Comparison of ENCODE assay signal across 8 cellular contexts in genomic region chr19:39413269-39413902, GRCh38. TPM values are rescaled to one million over a fixed set of nuclear protein-coding genes. Genes with fewer than 3 reads are reported as not detected.
A peak's percentile ranks its signal among the peaks of the same experiment; 100 is the strongest.
DNase-seq lines count a peak whose midpoint lies in the region; ATAC-seq and TF ChIP-seq lines count a peak whose summit lies in the region.

No MANE protein-coding gene starts in this region.

- no peak for TF ChIP-seq POLR2A in right lobe of liver (IDR thresholded peaks at IDR 0.05)

- H3K9me3 ChIP-seq in colonic mucosa (no peaks in the 10 kb centered on the region), right lobe of liver (no peaks in the 10 kb centered on the region), tibial artery (no peaks in the 10 kb centered on the region)

- H3K27ac ChIP-seq in RWPE1 (peak overlapping the region; percentile 100), colonic mucosa (peak overlapping the region; percentile 89), right lobe of liver (peak overlapping the region; percentile 65 to 86 (median 73)), tibial artery (peak overlapping the region; percentile 99 to 100)

- H3K36me3 ChIP-seq in colonic mucosa: peaks cover under 1% of the 10 kb centered on the region
- peaks cover 0 to 5% (median 2%) of the 10 kb centered on the region in 4 donors for H3K36me3 ChIP-seq in right lobe of liver
- H3K36me3 ChIP-seq in tibial artery: peaks cover 17 to 33% (median 26%) of the 10 kb centered on the region in 3 donors

- no peak for TF ChIP-seq CTCF in RWPE1 (conservative IDR thresholded peaks at IDR 0.05; ENCODE audit: low read depth)
- no peak for TF ChIP-seq CTCF in colonic mucosa (IDR thresholded peaks at IDR 0.05)
- TF ChIP-seq CTCF in right lobe of liver (IDR thresholded peaks at IDR 0.05): no peak
- TF ChIP-seq CTCF in tibial artery (IDR thresholded peaks at IDR 0.05): no peak

- H3K27me3 ChIP-seq in colonic mucosa: peaks cover 15% of the 10 kb centered on the region
- no peaks in the 10 kb centered on the region for H3K27me3 ChIP-seq in right lobe of liver
- H3K27me3 ChIP-seq in tibial artery: no peaks in the 10 kb centered on the region

- H3K4me3 ChIP-seq in colonic mucosa (peak overlapping the region; percentile 59), right lobe of liver (peak overlapping the region; percentile 59 to 99 (median 81)), tibial artery (peak overlapping the region; percentile 92 to 96)

- DNase-seq in activated gamma-delta T cell (lab: John Stamatoyannopoulos, UW) (peak; percentile 35), activated gamma-delta T cell treated with Interleukin-2 at 50 U/mL for 16 hours (no peak), RWPE1 (ENCODE audit: low spot score) (no peak), colonic mucosa (peak; percentile 56), right lobe of liver (peak; percentile 61 to 72 (median 71)), tibial artery (peak; percentile 69 to 92), SKM-1 treated with dmso at 0.1 percent for 144 hours (lab: John Stamatoyannopoulos, UW; ENCODE audit: unreplicated experiment) (no peak)

- peaks cover 13% of the 10 kb centered on the region for H3K4me1 ChIP-seq in colonic mucosa
- H3K4me1 ChIP-seq in right lobe of liver: peaks cover 0 to 12% (median 2%) of the 10 kb centered on the region in 4 donors
- peaks cover 0 to 46% (median 41%) of the 10 kb centered on the region in 4 donors for H3K4me1 ChIP-seq in tibial artery

- peak overlapping the region; percentile 67 to 81 for H3K9ac ChIP-seq in colonic mucosa (ENCODE audit: low read depth in 2 of 2, low read length in 2 of 2)

- CTCF ChIA-PET in RWPE1 (lab: Yijun Ruan, JAX): interaction anchor here (0.6 to 2.5 kb wide), 4 partner anchors 10 to 64 kb away, joined by 3 to 11 read pairs (median 5); no protein-coding TSS in a partner anchor

- ATAC-seq in right lobe of liver (no peak), HG02885 (IDR thresholded peaks at IDR 0.05; ENCODE audit: poor library complexity, unreplicated experiment) (no peak)

- WGBS in right lobe of liver (ENCODE audit: insufficient coverage, low coverage, low lambda C conversion rate, missing lambda C conversion rate): 56% methylated on average over 1 of the region's 55 CpGs

- intact Hi-C loops in colonic mucosa (cut with DNase I) (no loop called here), right lobe of liver (cut with DNase I) (no loop called here), tibial artery (cut with DNase I; ENCODE audit: low total_unique reads) (no loop called here)

- POLR2A ChIA-PET in RWPE1 (lab: Yijun Ruan, JAX; ENCODE audit: low non-redundant PET): interaction anchor here (1.8 kb wide), 1 partner anchor 22 kb away, joined by 6 read pairs; the partner anchor contains the start of gene RPS16

RNA-seq across cellular contexts. Expression of gene PLEKHG2, which starts 0.9 kb away (rescaled TPM):
- total RNA-seq in colonic mucosa (10 to 100 TPM in 1 of 2 donors, 1 to 10 TPM in 1; 8.0 to 10.4 TPM), right lobe of liver (10 to 100 TPM in 1 of 6 experiments, 1 to 10 TPM in 5; 1.6 to 15.0 (median 6.3) TPM)

RNA-seq across cellular contexts. Expression of gene ZFP36, which starts 6.7 kb away (rescaled TPM):
- total RNA-seq in colonic mucosa (100 to 1,000 TPM; 120 to 121 TPM), right lobe of liver (100 to 1,000 TPM in 3 of 6 experiments, 10 to 100 TPM in 3; 28.3 to 156 (median 91.7) TPM)

RNA-seq across cellular contexts. Expression of gene MED29, which starts 22.2 kb away (rescaled TPM):
- total RNA-seq in colonic mucosa: 10 to 100 TPM; 22.8 to 37.5 TPM
- 10 to 100 TPM; 19.4 to 38.1 (median 24.1) TPM for total RNA-seq in right lobe of liver

RNA-seq across cellular contexts. Expression of gene RPS16, which starts 22.4 kb away (rescaled TPM):
- total RNA-seq in colonic mucosa (1,000 to 10,000 TPM; 1,698 to 1,720 TPM), right lobe of liver (100 to 1,000 TPM; 448 to 643 (median 568) TPM)

RNA-seq across cellular contexts. Expression of gene PAF1, which starts 22.5 kb away (rescaled TPM):
- 10 to 100 TPM; 31.9 to 41.6 TPM for total RNA-seq in colonic mucosa
- total RNA-seq in right lobe of liver: 10 to 100 TPM; 18.6 to 34.9 (median 24.8) TPM

Comparison
In these comparisons a context has a peak if more than half of its experiments do, and no peak if none do; other contexts are left out.
1. DNase-seq: peak in activated gamma-delta T cell (single experiment), colonic mucosa (single experiment), right lobe of liver (3 of 3) and tibial artery (2 of 2); none in activated gamma-delta T cell treated with Interleukin-2 at 50 U/mL for 16 hours (single experiment), RWPE1 (single experiment) and SKM-1 treated with dmso at 0.1 percent for 144 hours (single experiment).
2. Peak in every context shown above with its lines, with median percentiles within 50 percentile points of each other: H3K27ac ChIP-seq and H3K4me3 ChIP-seq.